ENCODE assay signal across 8 cellular contexts in the genomic region with DNA sequence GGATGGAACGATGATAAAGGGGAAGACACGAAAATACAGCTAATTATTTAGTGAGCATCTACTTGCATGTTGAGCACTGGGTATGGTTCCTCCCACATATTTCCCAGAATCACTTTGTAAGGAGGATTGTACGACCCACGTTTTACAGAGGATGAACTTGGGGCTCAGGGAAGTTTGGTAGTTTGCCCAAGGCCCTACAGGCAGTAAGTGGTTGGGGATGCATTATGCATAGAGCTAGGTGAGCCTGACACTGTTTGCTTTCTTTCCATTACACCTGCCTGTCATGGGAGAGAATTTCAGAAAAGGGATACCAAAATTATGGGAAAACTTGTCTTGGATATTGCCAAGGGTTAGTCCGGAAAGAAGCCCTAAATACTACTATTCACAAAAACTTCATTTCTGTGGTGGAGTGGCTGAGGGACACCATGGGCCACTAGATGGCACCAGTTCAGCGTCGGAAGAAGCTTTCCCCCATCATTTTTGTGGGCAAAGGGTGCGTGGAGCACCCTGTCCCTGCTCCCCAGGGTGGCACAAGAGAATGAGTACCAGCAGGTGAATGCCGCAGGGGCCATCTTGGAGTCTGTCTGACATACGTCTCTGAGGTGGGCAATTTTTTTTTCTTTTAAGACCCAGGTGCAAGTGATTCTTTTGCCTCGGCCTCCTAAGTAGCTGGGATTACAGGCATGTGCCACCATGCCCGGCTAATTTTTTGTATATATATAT. TPM values are rescaled to one million over a fixed set of nuclear protein-coding genes. Genes with fewer than 3 reads are reported as not detected.
DNase-seq lines count a peak whose midpoint lies in the region; ATAC-seq and TF ChIP-seq lines count a peak whose summit lies in the region.

No MANE protein-coding gene starts in this region.

- WGBS in right cardiac atrium = 41% methylated on average over 12 of the region's 12 CpGs
- 38 to 54% (median 44%) methylated on average over 10 to 12 of the region's 12 CpGs for WGBS in spleen, 5 donors

- ATAC-seq in right cardiac atrium (peak; percentile 62), HG02852 (IDR thresholded peaks at IDR 0.05; ENCODE audit: unreplicated experiment) (no peak), HG03565 (IDR thresholded peaks at IDR 0.05; ENCODE audit: unreplicated experiment) (no peak)

- H3K4me1 ChIP-seq in right cardiac atrium (ENCODE audit: control insufficient read depth, insufficient read depth, low read length) (no peaks in the 10 kb centered on the region), spleen (peaks cover 0 to 3% (median 0%) of the 10 kb centered on the region in 6 donors)

- no peak for TF ChIP-seq POLR2A in spleen (IDR thresholded peaks at IDR 0.05)

- H3K27ac ChIP-seq in right cardiac atrium (ENCODE audit: low read length) = no peak overlapping the region
- H3K27ac ChIP-seq in spleen = no peak overlapping the region

- H3K36me3 ChIP-seq in spleen = no peaks in the 10 kb centered on the region

- peak in 10 of 11 experiments; percentile 26 to 84 (median 72) for TF ChIP-seq CTCF in spleen (IDR thresholded peaks at IDR 0.05 in 8 of 11, conservative IDR thresholded peaks at IDR 0.05 in 3 of 11)

- intact Hi-C loops in right cardiac atrium (cut with DNase I) (loop anchor here in 3 of 4 donors (2.0 to 10.0 kb wide), 3 partner anchors 254 to 352 kb away; no protein-coding TSS in a partner anchor), spleen (cut with DNase I; ENCODE audit: low total_unique reads) (no loop called here)

- H3K27me3 ChIP-seq in right cardiac atrium (ENCODE audit: control insufficient read depth, insufficient read depth) (no peaks in the 10 kb centered on the region), spleen (replicated peaks in 1 of 7) (peaks cover 0 to 17% (median 0%) of the 10 kb centered on the region in 7 donors)

- peak; percentile 68 for DNase-seq in ELR (ENCODE audit: low read depth)
- peak; percentile 82 for DNase-seq in NAMALWA (ENCODE audit: low spot score)
- peak; percentile 45 for DNase-seq in SKM-1 treated with dmso at 0.1 percent for 144 hours (lab: John Stamatoyannopoulos, UW; ENCODE audit: unreplicated experiment)
- peak; percentile 19 for DNase-seq in activated naive CD8-positive, alpha-beta T cell treated with anti-CD3 and anti-CD28 coated beads, Interleukin-2, amount 50 U/mL, for 16 hours (ENCODE audit: low read depth, low spot score)
- peak; percentile 37 to 69 (median 65) for DNase-seq in right cardiac atrium
- no peak for DNase-seq in spleen

- H3K4me3 ChIP-seq in right cardiac atrium (ENCODE audit: low read length) = no peak overlapping the region
- H3K4me3 ChIP-seq in spleen = no peak overlapping the region

- H3K9me3 ChIP-seq in right cardiac atrium (ENCODE audit: control insufficient read depth, low read length) (no peaks in the 10 kb centered on the region), spleen (no peaks in the 10 kb centered on the region)

RNA-seq across cellular contexts. Expression of a gene that starts 18.3 kb away (rescaled TPM):
- total RNA-seq in right cardiac atrium = 1,000 to 10,000 TPM in 2 of 4 donors, 100 to 1,000 TPM in 2; 949 to 1,084 (median 1,011) TPM
- 1,230 TPM for polyA plus RNA-seq in right cardiac atrium
- total RNA-seq in spleen = 1,000 to 10,000 TPM; 1,238 to 2,185 (median 1,486) TPM
- polyA plus RNA-seq in spleen = 1,000 to 10,000 TPM; 4,194 to 5,056 (median 4,968) TPM

RNA-seq across cellular contexts. Expression of a gene that starts 23.5 kb away (rescaled TPM):
- total RNA-seq in right cardiac atrium (10 to 100 TPM; 64.7 to 79.6 (median 72.8) TPM), spleen (10 to 100 TPM; 33.3 to 46.0 (median 40.1) TPM)
- polyA plus RNA-seq in right cardiac atrium (120 TPM), spleen (10 to 100 TPM; 40.6 to 66.7 (median 65.5) TPM)

RNA-seq across cellular contexts. Expression of a gene that starts 50.1 kb away (rescaled TPM):
- total RNA-seq in right cardiac atrium (10 to 100 TPM; 50.0 to 59.7 (median 50.9) TPM), spleen (100 to 1,000 TPM in 1 of 7 donors, 10 to 100 TPM in 6; 54.5 to 115 (median 70.7) TPM)
- polyA plus RNA-seq in right cardiac atrium (13.1 TPM), spleen (10 to 100 TPM; 11.6 to 15.0 (median 11.8) TPM)

RNA-seq across cellular contexts. Expression of a gene that starts 51.3 kb away (rescaled TPM):
- total RNA-seq in right cardiac atrium (1 to 10 TPM in 1 of 4 donors, under 1 TPM in 3; 0.03 to 2.1 (median 0.19) TPM), spleen (1 to 10 TPM in 2 of 7 donors, under 1 TPM in 2, not detected in 3; 0.35 to 2.7 (median 1.2) TPM)
- polyA plus RNA-seq in right cardiac atrium (0.07 TPM), spleen (under 1 TPM; 0.11 to 0.24 (median 0.22) TPM)

Comparison
In these comparisons a context has a peak if more than half of its experiments do, and no peak if none do; other contexts are left out.
1. ATAC-seq: peak in right cardiac atrium (2 of 2); none in HG02852 (single experiment) and HG03565 (single experiment).